ENCODE assay signal across 2 cellular contexts in genomic region chr3:186825842-186826241, GRCh38.
A peak's percentile ranks its signal among the peaks of the same experiment; 100 is the strongest.
TF ChIP-seq lines count a peak whose summit lies in the region.

No MANE protein-coding gene starts in this region.

TF ChIP-seq in HEK293, 187 proteins besides CTCF, POLR2A, EP300 and RAD21:
- TF ChIP-seq ZBTB17 (tag by site-specific recombination; IDR thresholded peaks at IDR 0.05): 0 out of 2 replicates have a peak, but pooled peaks have one; percentile 16
- TF ChIP-seq SCRT2 (tag by site-specific recombination; IDR thresholded peaks at IDR 0.05): peak; percentile 96
- peak; percentile 88 for TF ChIP-seq ZNF341 (tag by site-specific recombination; IDR thresholded peaks at IDR 0.05; ENCODE audit: low read depth)
- TF ChIP-seq SCRT1 (tag by site-specific recombination; IDR thresholded peaks at IDR 0.05; ENCODE audit: borderline replicate concordance): peak; percentile 92

TF ChIP-seq in K562, 482 proteins besides CTCF, POLR2A, EP300 and RAD21:
- TF ChIP-seq KDM1A (IDR thresholded peaks at IDR 0.05) (0 out of 4 replicates have a peak, but pooled peaks of 1 of the 2 experiments have one; percentile 15), RCOR1 (IDR thresholded peaks at IDR 0.05; ENCODE audit: borderline replicate concordance in 1 of 2, low read depth in 2 of 2, low read length in 2 of 2) (0 out of 4 replicates have a peak, but pooled peaks of 1 of the 2 experiments have one; percentile 25), KAT7 (CRISPR knock-in tag; IDR thresholded peaks at IDR 0.05; ENCODE audit: borderline replicate concordance) (0 out of 2 replicates have a peak, but pooled peaks have one; percentile 49), CTBP1 (IDR thresholded peaks at IDR 0.05; ENCODE audit: borderline replicate concordance) (peak; percentile 51; the same call in 1 of the 2 replicates)
TF ChIP-seq in K562: peak in this region for 4; not testable (repeated sequence) for 478.
